Comparison of ENCODE assay signal across 1 cellular context in the genomic region with DNA sequence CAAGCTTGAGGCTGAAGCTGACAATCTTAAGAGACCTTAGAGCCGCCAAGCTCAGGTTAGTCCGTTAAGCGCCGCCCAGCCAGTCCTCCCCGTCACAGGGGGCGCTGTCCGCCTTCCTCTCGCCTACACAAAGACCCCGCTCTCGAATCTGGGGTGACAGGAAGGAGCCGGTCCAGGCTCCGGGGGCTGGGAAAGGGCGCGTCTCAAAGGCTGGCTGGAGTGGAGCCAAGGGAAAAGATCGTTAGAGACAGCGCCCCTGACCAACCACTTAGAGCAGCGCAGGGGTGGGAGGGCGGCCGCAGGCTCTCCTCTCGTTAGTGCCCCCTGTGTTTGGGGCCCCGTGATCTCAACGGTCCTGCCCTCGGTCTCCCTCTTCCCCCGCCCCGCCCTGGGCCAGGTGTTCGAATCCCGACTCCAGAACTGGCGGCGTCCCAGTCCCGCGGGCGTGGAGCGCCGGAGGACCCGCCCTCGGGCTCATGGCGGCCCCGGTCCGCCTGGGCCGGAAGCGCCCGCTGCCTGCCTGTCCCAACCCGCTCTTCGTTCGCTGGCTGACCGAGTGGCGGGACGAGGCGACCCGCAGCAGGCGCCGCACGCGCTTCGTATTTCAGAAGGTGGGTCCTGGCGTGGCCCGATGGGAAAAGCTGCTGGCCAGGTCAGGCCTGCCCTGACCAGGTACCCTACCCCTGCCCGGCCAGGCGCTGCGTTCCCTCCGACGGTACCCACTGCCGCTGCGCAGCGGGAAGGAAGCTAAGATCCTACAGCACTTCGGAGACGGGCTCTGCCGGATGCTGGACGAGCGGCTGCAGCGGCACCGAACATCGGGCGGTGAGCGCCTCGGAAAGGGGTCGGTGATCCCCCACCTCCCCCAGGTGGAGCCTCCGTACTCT.
TF ChIP-seq lines count a peak whose summit lies in the region.

A gene with protein sequence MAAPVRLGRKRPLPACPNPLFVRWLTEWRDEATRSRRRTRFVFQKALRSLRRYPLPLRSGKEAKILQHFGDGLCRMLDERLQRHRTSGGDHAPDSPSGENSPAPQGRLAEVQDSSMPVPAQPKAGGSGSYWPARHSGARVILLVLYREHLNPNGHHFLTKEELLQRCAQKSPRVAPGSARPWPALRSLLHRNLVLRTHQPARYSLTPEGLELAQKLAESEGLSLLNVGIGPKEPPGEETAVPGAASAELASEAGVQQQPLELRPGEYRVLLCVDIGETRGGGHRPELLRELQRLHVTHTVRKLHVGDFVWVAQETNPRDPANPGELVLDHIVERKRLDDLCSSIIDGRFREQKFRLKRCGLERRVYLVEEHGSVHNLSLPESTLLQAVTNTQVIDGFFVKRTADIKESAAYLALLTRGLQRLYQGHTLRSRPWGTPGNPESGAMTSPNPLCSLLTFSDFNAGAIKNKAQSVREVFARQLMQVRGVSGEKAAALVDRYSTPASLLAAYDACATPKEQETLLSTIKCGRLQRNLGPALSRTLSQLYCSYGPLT (plus strand): TSS at position 156 of the 887 bp plus-strand sequence. CDS start 321 bp downstream, at position 477.

TF ChIP-seq in HepG2, 621 proteins besides CTCF, POLR2A, EP300 and RAD21 (continued from another document and continues in another):
- TF ChIP-seq, protein P1, sequence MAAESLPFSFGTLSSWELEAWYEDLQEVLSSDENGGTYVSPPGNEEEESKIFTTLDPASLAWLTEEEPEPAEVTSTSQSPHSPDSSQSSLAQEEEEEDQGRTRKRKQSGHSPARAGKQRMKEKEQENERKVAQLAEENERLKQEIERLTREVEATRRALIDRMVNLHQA (CRISPR knock-in tag; IDR thresholded peaks at IDR 0.05) = no peak
- peak; percentile 33 for TF ChIP-seq FOXA3 (CRISPR knock-in tag; IDR thresholded peaks at IDR 0.05)
- TF ChIP-seq ZNF552 (CRISPR knock-in tag; IDR thresholded peaks at IDR 0.05; ENCODE audit: borderline replicate concordance) = 0 out of 2 replicates have a peak, but pooled peaks have one; percentile 85
- TF ChIP-seq SP4 (CRISPR knock-in tag; IDR thresholded peaks at IDR 0.05) = peak; percentile 70; the same call in 1 of the 2 replicates
- 0 out of 2 replicates have a peak, but pooled peaks have one; percentile 47 for TF ChIP-seq HMG20B (CRISPR knock-in tag; conservative IDR thresholded peaks at IDR 0.05)
- no peak for TF ChIP-seq SMARCC2 (IDR thresholded peaks at IDR 0.05)
- TF ChIP-seq ARNT (IDR thresholded peaks at IDR 0.05) = no peak
- peak; percentile 23 for TF ChIP-seq ZEB1 (IDR thresholded peaks at IDR 0.05; ENCODE audit: insufficient replicate concordance, low read depth)
- no peak for TF ChIP-seq ZKSCAN5 (CRISPR knock-in tag; IDR thresholded peaks at IDR 0.05)
- TF ChIP-seq, protein P2, sequence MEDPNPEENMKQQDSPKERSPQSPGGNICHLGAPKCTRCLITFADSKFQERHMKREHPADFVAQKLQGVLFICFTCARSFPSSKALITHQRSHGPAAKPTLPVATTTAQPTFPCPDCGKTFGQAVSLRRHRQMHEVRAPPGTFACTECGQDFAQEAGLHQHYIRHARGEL (CRISPR knock-in tag; IDR thresholded peaks at IDR 0.05) = peak; percentile 82
- 0 out of 2 replicates have a peak, but pooled peaks have one; percentile 26 for TF ChIP-seq SP140L (CRISPR knock-in tag; IDR thresholded peaks at IDR 0.05; ENCODE audit: borderline replicate concordance)
- TF ChIP-seq ZNF749 (CRISPR knock-in tag; IDR thresholded peaks at IDR 0.05; ENCODE audit: borderline replicate concordance) = 0 out of 2 replicates have a peak, but pooled peaks have one; percentile 61
- TF ChIP-seq, protein P3, sequence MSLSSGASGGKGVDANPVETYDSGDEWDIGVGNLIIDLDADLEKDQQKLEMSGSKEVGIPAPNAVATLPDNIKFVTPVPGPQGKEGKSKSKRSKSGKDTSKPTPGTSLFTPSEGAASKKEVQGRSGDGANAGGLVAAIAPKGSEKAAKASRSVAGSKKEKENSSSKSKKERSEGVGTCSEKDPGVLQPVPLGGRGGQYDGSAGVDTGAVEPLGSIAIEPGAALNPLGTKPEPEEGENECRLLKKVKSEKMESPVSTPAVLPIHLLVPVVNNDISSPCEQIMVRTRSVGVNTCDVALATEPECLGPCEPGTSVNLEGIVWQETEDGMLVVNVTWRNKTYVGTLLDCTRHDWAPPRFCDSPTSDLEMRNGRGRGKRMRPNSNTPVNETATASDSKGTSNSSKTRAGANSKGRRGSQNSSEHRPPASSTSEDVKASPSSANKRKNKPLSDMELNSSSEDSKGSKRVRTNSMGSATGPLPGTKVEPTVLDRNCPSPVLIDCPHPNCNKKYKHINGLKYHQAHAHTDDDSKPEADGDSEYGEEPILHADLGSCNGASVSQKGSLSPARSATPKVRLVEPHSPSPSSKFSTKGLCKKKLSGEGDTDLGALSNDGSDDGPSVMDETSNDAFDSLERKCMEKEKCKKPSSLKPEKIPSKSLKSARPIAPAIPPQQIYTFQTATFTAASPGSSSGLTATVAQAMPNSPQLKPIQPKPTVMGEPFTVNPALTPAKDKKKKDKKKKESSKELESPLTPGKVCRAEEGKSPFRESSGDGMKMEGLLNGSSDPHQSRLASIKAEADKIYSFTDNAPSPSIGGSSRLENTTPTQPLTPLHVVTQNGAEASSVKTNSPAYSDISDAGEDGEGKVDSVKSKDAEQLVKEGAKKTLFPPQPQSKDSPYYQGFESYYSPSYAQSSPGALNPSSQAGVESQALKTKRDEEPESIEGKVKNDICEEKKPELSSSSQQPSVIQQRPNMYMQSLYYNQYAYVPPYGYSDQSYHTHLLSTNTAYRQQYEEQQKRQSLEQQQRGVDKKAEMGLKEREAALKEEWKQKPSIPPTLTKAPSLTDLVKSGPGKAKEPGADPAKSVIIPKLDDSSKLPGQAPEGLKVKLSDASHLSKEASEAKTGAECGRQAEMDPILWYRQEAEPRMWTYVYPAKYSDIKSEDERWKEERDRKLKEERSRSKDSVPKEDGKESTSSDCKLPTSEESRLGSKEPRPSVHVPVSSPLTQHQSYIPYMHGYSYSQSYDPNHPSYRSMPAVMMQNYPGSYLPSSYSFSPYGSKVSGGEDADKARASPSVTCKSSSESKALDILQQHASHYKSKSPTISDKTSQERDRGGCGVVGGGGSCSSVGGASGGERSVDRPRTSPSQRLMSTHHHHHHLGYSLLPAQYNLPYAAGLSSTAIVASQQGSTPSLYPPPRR (CRISPR knock-in tag; IDR thresholded peaks at IDR 0.05; ENCODE audit: borderline replicate concordance) = no peak
- TF ChIP-seq ZNF549 (CRISPR knock-in tag; IDR thresholded peaks at IDR 0.05) = no peak
- no peak for TF ChIP-seq ZFP36L2 (CRISPR knock-in tag; IDR thresholded peaks at IDR 0.05)
- 0 out of 2 replicates have a peak, but pooled peaks have one; percentile 18 for TF ChIP-seq FOSL2 (CRISPR knock-in tag; IDR thresholded peaks at IDR 0.05)
- no peak for TF ChIP-seq SOX13 (IDR thresholded peaks at IDR 0.05)
- TF ChIP-seq SOX13 (CRISPR knock-in tag; conservative IDR thresholded peaks at IDR 0.05 in 1 of 2, IDR thresholded peaks at IDR 0.05 in 1 of 2) = no peak
- peak; percentile 55; the same call in 1 of the 2 replicates for TF ChIP-seq ARNT2 (CRISPR knock-in tag; IDR thresholded peaks at IDR 0.05; ENCODE audit: low read depth)
- TF ChIP-seq HNRNPLL (IDR thresholded peaks at IDR 0.05; ENCODE audit: low read depth, low read length, poor library complexity, severe bottlenecking) = peak; percentile 59
- TF ChIP-seq, protein P4, sequence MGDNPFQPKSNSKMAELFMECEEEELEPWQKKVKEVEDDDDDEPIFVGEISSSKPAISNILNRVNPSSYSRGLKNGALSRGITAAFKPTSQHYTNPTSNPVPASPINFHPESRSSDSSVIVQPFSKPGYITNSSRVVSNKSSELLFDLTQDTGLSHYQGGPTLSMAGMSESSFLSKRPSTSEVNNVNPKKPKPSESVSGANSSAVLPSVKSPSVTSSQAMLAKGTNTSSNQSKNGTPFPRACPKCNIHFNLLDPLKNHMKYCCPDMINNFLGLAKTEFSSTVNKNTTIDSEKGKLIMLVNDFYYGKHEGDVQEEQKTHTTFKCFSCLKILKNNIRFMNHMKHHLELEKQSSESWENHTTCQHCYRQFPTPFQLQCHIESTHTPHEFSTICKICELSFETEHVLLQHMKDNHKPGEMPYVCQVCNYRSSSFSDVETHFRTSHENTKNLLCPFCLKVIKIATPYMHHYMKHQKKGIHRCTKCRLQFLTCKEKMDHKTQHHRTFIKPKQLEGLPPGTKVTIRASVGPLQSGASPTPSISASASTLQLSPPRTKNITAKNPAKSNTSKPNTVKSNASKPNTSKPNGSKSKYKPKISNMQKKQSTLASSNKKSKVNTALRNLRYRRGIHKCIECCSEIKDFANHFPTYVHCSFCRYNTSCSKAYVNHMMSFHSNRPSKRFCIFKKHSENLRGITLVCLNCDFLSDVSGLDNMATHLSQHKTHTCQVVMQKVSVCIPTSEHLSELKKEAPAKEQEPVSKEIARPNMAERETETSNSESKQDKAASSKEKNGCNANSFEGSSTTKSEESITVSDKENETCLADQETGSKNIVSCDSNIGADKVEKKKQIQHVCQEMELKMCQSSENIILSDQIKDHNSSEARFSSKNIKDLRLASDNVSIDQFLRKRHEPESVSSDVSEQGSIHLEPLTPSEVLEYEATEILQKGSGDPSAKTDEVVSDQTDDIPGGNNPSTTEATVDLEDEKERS (CRISPR knock-in tag; IDR thresholded peaks at IDR 0.05) = no peak
- TF ChIP-seq ZNF644 (CRISPR knock-in tag; IDR thresholded peaks at IDR 0.05; ENCODE audit: low read depth) = no peak
- TF ChIP-seq TBX3 (IDR thresholded peaks at IDR 0.05; ENCODE audit: borderline replicate concordance) = no peak
- TF ChIP-seq, protein P5, sequence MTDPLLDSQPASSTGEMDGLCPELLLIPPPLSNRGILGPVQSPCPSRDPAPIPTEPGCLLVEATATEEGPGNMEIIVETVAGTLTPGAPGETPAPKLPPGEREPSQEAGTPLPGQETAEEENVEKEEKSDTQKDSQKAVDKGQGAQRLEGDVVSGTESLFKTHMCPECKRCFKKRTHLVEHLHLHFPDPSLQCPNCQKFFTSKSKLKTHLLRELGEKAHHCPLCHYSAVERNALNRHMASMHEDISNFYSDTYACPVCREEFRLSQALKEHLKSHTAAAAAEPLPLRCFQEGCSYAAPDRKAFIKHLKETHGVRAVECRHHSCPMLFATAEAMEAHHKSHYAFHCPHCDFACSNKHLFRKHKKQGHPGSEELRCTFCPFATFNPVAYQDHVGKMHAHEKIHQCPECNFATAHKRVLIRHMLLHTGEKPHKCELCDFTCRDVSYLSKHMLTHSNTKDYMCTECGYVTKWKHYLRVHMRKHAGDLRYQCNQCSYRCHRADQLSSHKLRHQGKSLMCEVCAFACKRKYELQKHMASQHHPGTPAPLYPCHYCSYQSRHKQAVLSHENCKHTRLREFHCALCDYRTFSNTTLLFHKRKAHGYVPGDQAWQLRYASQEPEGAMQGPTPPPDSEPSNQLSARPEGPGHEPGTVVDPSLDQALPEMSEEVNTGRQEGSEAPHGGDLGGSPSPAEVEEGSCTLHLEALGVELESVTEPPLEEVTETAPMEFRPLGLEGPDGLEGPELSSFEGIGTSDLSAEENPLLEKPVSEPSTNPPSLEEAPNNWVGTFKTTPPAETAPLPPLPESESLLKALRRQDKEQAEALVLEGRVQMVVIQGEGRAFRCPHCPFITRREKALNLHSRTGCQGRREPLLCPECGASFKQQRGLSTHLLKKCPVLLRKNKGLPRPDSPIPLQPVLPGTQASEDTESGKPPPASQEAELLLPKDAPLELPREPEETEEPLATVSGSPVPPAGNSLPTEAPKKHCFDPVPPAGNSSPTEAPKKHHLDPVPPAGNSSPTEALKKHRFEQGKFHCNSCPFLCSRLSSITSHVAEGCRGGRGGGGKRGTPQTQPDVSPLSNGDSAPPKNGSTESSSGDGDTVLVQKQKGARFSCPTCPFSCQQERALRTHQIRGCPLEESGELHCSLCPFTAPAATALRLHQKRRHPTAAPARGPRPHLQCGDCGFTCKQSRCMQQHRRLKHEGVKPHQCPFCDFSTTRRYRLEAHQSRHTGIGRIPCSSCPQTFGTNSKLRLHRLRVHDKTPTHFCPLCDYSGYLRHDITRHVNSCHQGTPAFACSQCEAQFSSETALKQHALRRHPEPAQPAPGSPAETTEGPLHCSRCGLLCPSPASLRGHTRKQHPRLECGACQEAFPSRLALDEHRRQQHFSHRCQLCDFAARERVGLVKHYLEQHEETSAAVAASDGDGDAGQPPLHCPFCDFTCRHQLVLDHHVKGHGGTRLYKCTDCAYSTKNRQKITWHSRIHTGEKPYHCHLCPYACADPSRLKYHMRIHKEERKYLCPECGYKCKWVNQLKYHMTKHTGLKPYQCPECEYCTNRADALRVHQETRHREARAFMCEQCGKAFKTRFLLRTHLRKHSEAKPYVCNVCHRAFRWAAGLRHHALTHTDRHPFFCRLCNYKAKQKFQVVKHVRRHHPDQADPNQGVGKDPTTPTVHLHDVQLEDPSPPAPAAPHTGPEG (CRISPR knock-in tag; IDR thresholded peaks at IDR 0.05) = no peak
- no peak for TF ChIP-seq ZNF3 (CRISPR knock-in tag; IDR thresholded peaks at IDR 0.05)
- no peak for TF ChIP-seq ZNF34 (CRISPR knock-in tag; IDR thresholded peaks at IDR 0.05; ENCODE audit: borderline replicate concordance)
- no peak for TF ChIP-seq IKZF4 (CRISPR knock-in tag; IDR thresholded peaks at IDR 0.05; ENCODE audit: borderline replicate concordance, low read depth, not compliant biosample characterization)
- peak; percentile 70; the same call in 1 of the 2 replicates for TF ChIP-seq DR1 (CRISPR knock-in tag; IDR thresholded peaks at IDR 0.05)
- TF ChIP-seq, protein P6, sequence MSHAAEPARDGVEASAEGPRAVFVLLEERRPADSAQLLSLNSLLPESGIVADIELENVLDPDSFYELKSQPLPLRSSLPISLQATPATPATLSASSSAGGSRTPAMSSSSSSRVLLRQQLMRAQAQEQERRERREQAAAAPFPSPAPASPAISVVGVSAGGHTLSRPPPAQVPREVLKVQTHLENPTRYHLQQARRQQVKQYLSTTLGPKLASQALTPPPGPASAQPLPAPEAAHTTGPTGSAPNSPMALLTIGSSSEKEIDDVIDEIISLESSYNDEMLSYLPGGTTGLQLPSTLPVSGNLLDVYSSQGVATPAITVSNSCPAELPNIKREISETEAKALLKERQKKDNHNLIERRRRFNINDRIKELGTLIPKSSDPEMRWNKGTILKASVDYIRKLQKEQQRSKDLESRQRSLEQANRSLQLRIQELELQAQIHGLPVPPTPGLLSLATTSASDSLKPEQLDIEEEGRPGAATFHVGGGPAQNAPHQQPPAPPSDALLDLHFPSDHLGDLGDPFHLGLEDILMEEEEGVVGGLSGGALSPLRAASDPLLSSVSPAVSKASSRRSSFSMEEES (CRISPR knock-in tag; IDR thresholded peaks at IDR 0.05) = no peak; the same call in none of the 2 replicates
- TF ChIP-seq, protein P7, sequence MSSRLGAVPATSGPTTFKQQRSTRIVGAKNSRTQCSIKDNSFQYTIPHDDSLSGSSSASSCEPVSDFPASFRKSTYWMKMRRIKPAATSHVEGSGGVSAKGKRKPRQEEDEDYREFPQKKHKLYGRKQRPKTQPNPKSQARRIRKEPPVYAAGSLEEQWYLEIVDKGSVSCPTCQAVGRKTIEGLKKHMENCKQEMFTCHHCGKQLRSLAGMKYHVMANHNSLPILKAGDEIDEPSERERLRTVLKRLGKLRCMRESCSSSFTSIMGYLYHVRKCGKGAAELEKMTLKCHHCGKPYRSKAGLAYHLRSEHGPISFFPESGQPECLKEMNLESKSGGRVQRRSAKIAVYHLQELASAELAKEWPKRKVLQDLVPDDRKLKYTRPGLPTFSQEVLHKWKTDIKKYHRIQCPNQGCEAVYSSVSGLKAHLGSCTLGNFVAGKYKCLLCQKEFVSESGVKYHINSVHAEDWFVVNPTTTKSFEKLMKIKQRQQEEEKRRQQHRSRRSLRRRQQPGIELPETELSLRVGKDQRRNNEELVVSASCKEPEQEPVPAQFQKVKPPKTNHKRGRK (CRISPR knock-in tag; IDR thresholded peaks at IDR 0.05) = no peak
- no peak; the same call in 1 of the 2 replicates for TF ChIP-seq ZNF615 (CRISPR knock-in tag; IDR thresholded peaks at IDR 0.05; ENCODE audit: borderline replicate concordance)
- no peak for TF ChIP-seq HMG20A (CRISPR knock-in tag; IDR thresholded peaks at IDR 0.05; ENCODE audit: borderline replicate concordance)
- no peak for TF ChIP-seq ZNF180 (CRISPR knock-in tag; IDR thresholded peaks at IDR 0.05; ENCODE audit: borderline replicate concordance, low read depth)
